Comparison of ENCODE assay signal across 30 cellular contexts in the genomic region with DNA sequence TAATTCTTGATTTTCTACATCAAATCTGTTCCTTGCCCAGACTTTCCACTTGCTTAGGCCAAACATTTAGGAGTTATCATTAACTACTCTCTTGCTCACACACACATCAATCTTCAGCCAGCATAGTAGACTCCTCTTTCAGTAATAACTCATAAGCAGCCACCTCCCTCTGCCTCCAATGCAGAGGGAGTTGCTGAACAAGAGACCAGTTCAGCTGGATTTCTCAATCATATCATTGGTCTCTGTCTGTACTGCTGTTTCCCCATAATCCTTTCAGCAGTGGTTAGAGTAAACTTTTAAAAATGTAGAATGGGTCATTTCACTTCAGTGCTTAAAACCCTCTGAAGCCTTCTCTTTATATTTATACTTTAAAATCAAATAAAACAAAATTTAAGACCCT.
"Had no signal": no experiment of that assay in that cellular context is flagged by ENCODE, and none has a peak within 500 bp of the region (broad histone marks: within the 10 kb centered on the region; RNA-seq: fewer than 3 reads in every experiment).

No MANE protein-coding gene starts in this region.

- H3K4me3 Mint-ChIP-seq: activated CD4-positive, alpha-beta T cell treated with anti-CD3 and anti-CD28 coated beads, Interleukin-2, amount 10 ng/mL, durations not matched to agents 24 days and 14 days; activated CD8-positive, alpha-beta T cell treated with anti-CD3 and anti-CD28 coated beads for 36 hours; activated naive CD8-positive, alpha-beta T cell treated with anti-CD3 and anti-CD28 coated beads for 36 hours; activated T-cell treated with anti-CD3 and anti-CD28 coated beads, Interleukin-2, amount 50 U/mL, for 72 hours; activated T-helper 17 cell treated with anti-CD3 and anti-CD28 coated beads, Interleukin-2, amount 50 U/mL, for 72 hours; IgD-negative memory B cell had no signal

- H3K4me3 ChIP-seq: ascending aorta, Peyer's patch, SJCRH30, SK-N-MC had no signal

- H3K4me1 ChIP-seq: ascending aorta, Peyer's patch, SJCRH30 had no signal

- H3K27ac ChIP-seq: ascending aorta, Peyer's patch, SJCRH30, SK-N-MC had no signal

- DNase-seq: activated CD4-positive, alpha-beta T cell treated with anti-CD3 and anti-CD28 coated beads, Interleukin-2, amount 10 ng/mL, durations not matched to agents 24 days and 14 days; activated CD4-positive, alpha-beta T cell treated with anti-CD3 and anti-CD28 coated beads, Interleukin-2, amount 50 U/mL, for 4 hours; activated CD8-positive, alpha-beta T cell treated with anti-CD3 and anti-CD28 coated beads for 36 hours; activated effector memory CD4-positive, alpha-beta T cell treated with anti-CD3 and anti-CD28 coated beads, Interleukin-2, amount 50 U/mL, for 16 hours; activated naive CD4-positive, alpha-beta T cell; activated naive CD4-positive, alpha-beta T cell treated with anti-CD3 and anti-CD28 coated beads, Interleukin-2, amount 50 U/mL, for 16 hours; activated naive CD8-positive, alpha-beta T cell treated with anti-CD3 and anti-CD28 coated beads for 36 hours; activated T-cell treated with anti-CD3 and anti-CD28 coated beads, Interleukin-2, amount 50 U/mL, for 1 hour; activated T-cell treated with anti-CD3 and anti-CD28 coated beads, Interleukin-2, amount 50 U/mL, for 72 hours; amygdala; Kasumi-1; KG1; MM.1S; NCI-H1048; NCI-H1105 treated with DMSO at 0.1 percent for 48 hours; NCI-H1436; NCI-H1694; NCI-H1930; NCI-H2081 treated with DMSO at 0.1 percent for 48 hours; NCI-H345; NCI-H524 treated with DMSO at 0.1 percent for 48 hours; PC-3; Peyer's patch; RPMI8226; SJCRH30; T1000 had no signal

- ATAC-seq: activated CD8-positive, alpha-beta T cell treated with anti-CD3 and anti-CD28 coated beads for 36 hours; activated T-cell treated with anti-CD3 and anti-CD28 coated beads, Interleukin-2, amount 50 U/mL, for 72 hours; activated T-helper 17 cell treated with anti-CD3 and anti-CD28 coated beads, Interleukin-2, amount 50 U/mL, for 72 hours; PC-3 had no signal

- H3K27me3 ChIP-seq: ascending aorta, Peyer's patch had no signal

- H3K4me1 Mint-ChIP-seq: activated CD4-positive, alpha-beta T cell treated with anti-CD3 and anti-CD28 coated beads, Interleukin-2, amount 10 ng/mL, durations not matched to agents 24 days and 14 days; activated naive CD8-positive, alpha-beta T cell treated with anti-CD3 and anti-CD28 coated beads for 36 hours; activated T-helper 17 cell treated with anti-CD3 and anti-CD28 coated beads, Interleukin-2, amount 50 U/mL, for 72 hours; IgD-negative memory B cell had no signal

- H3K27me3 Mint-ChIP-seq: activated CD4-positive, alpha-beta T cell treated with anti-CD3 and anti-CD28 coated beads, Interleukin-2, amount 10 ng/mL, durations not matched to agents 24 days and 14 days; activated CD8-positive, alpha-beta T cell treated with anti-CD3 and anti-CD28 coated beads for 36 hours; activated naive CD8-positive, alpha-beta T cell treated with anti-CD3 and anti-CD28 coated beads for 36 hours; activated T-helper 17 cell treated with anti-CD3 and anti-CD28 coated beads, Interleukin-2, amount 50 U/mL, for 72 hours; IgD-negative memory B cell had no signal

- H3K36me3 Mint-ChIP-seq: activated naive CD8-positive, alpha-beta T cell treated with anti-CD3 and anti-CD28 coated beads for 36 hours; IgD-negative memory B cell had no signal

- H3K27ac Mint-ChIP-seq: activated CD4-positive, alpha-beta T cell treated with anti-CD3 and anti-CD28 coated beads, Interleukin-2, amount 10 ng/mL, durations not matched to agents 24 days and 14 days; activated CD8-positive, alpha-beta T cell treated with anti-CD3 and anti-CD28 coated beads for 36 hours; activated naive CD8-positive, alpha-beta T cell treated with anti-CD3 and anti-CD28 coated beads for 36 hours; activated T-cell treated with anti-CD3 and anti-CD28 coated beads, Interleukin-2, amount 50 U/mL, for 72 hours; activated T-helper 17 cell treated with anti-CD3 and anti-CD28 coated beads, Interleukin-2, amount 50 U/mL, for 72 hours; IgD-negative memory B cell had no signal

- H3K9me3 ChIP-seq: SJCRH30 had no signal

- H3K36me3 ChIP-seq: ascending aorta, Peyer's patch, SJCRH30 had no signal
